Comparison of ENCODE assay signal across 2 cellular contexts in genomic region chr12:11500861-11501230, GRCh38.
TF ChIP-seq lines count a peak whose summit lies in the region.

No MANE protein-coding gene starts in this region.

TF ChIP-seq in HepG2, 621 proteins besides CTCF, POLR2A, EP300 and RAD21:
- TF ChIP-seq ZNF251 (CRISPR knock-in tag; IDR thresholded peaks at IDR 0.05) = no peak
- no peak for TF ChIP-seq ZNF432 (CRISPR knock-in tag; IDR thresholded peaks at IDR 0.05; ENCODE audit: borderline replicate concordance)
- 0 out of 2 replicates have a peak, but pooled peaks have one; percentile 1 for TF ChIP-seq NRL (CRISPR knock-in tag; IDR thresholded peaks at IDR 0.05; ENCODE audit: borderline replicate concordance)
- 0 out of 2 replicates have a peak, but pooled peaks have one; percentile 5 for TF ChIP-seq HNF1B (CRISPR knock-in tag; IDR thresholded peaks at IDR 0.05)
- TF ChIP-seq ZC3H13 (CRISPR knock-in tag; IDR thresholded peaks at IDR 0.05) = peak; percentile 4; the same call in 1 of the 2 replicates
- peak; percentile 87 for TF ChIP-seq EHMT2 (IDR thresholded peaks at IDR 0.05; ENCODE audit: borderline replicate concordance, low read depth, low read length)
- peak; percentile 10 for TF ChIP-seq AGO1 (IDR thresholded peaks at IDR 0.05; ENCODE audit: low read depth, low read length, poor library complexity, severe bottlenecking)
- TF ChIP-seq ZNF615 (CRISPR knock-in tag; IDR thresholded peaks at IDR 0.05; ENCODE audit: borderline replicate concordance) = 0 out of 2 replicates have a peak, but pooled peaks have one; percentile 1
- no peak for TF ChIP-seq UBTF (CRISPR knock-in tag; IDR thresholded peaks at IDR 0.05)
- TF ChIP-seq ZNF234 (CRISPR knock-in tag; conservative IDR thresholded peaks at IDR 0.05) = no peak

TF ChIP-seq in H1, 55 proteins besides CTCF, POLR2A, EP300 and RAD21:
- TF ChIP-seq SP4 (IDR thresholded peaks at IDR 0.05; ENCODE audit: low read length) (no peak), CHD2 (IDR thresholded peaks at IDR 0.05; ENCODE audit: low read length) (no peak), CBX8 (IDR thresholded peaks at IDR 0.05; ENCODE audit: borderline replicate concordance, low read depth, low read length) (no peak), JUND (IDR thresholded peaks at IDR 0.05; ENCODE audit: low read length) (no peak), ASH2L (IDR thresholded peaks at IDR 0.05; ENCODE audit: low read length) (no peak), POU5F1 (IDR thresholded peaks at IDR 0.05; ENCODE audit: low read depth, low read length) (no peak), GTF2F1 (IDR thresholded peaks at IDR 0.05; ENCODE audit: borderline replicate concordance, low read depth, low read length) (no peak), MAFK (IDR thresholded peaks at IDR 0.05; ENCODE audit: low read depth, low read length) (no peak), SIN3A (conservative IDR thresholded peaks at IDR 0.05 in 1 of 2, IDR thresholded peaks at IDR 0.05 in 1 of 2; ENCODE audit: low read depth in 1 of 2, low read length in 2 of 2) (no peak), NRF1 (IDR thresholded peaks at IDR 0.05; ENCODE audit: low read depth, low read length) (no peak), HDAC2 (IDR thresholded peaks at IDR 0.05; ENCODE audit: borderline replicate concordance in 1 of 2, low read depth in 2 of 2, low read length in 2 of 2) (no peak)
